In the genomic region with DNA sequence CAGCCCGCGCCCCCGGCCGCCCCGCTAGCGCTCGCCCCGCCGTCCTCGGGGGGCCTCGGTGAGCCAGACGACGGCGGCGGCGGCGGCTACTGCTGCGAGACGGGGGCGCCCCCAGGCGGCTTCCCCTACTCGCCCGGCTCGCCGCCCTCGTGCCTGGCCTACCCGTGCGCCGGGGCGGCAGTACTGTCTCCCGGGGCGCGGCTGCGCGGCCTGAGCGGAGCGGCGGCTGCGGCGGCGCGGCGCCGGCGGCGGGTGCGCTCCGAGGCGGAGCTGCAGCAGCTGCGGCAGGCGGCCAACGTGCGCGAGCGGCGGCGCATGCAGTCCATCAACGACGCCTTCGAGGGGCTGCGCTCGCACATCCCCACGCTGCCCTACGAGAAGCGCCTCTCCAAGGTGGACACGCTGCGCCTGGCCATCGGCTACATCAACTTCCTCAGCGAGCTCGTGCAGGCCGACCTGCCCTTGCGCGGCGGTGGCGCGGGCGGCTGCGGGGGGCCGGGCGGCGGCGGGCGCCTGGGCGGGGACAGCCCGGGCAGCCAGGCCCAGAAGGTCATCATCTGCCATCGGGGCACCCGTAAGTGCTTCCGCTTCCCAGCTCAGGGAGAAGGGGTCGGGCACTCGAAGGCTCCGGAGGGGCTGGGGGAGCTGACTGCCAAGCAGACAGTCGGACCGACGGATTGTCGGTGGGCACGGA, we compare ENCODE assay signal across 16 cellular contexts. TPM values are rescaled to one million over a fixed set of nuclear protein-coding genes. Genes with fewer than 3 reads are reported as not detected.
DNase-seq lines count a peak whose midpoint lies in the region; ATAC-seq and TF ChIP-seq lines count a peak whose summit lies in the region.
"Had no signal": no experiment of that assay in that cellular context is flagged by ENCODE, and none has a peak within 500 bp of the region (broad histone marks: within the 10 kb centered on the region; RNA-seq: fewer than 3 reads in every experiment).

No MANE protein-coding gene starts in this region.

- H3K27ac ChIP-seq in right cardiac atrium (ENCODE audit: low read length) (no peak overlapping the region), Panc1 (ENCODE audit: low read length) (no peak overlapping the region)
- H3K27ac ChIP-seq: ovary had no signal

- POLR2A ChIA-PET in Panc1 (lab: Charles Lee), result no interaction called here

- no peaks in the 10 kb centered on the region for H3K36me3 ChIP-seq in Panc1 (ENCODE audit: control insufficient read depth, insufficient read depth, low read length)
- H3K36me3 ChIP-seq: BE2C, ovary had no signal

- H3K9me3 ChIP-seq in right cardiac atrium (ENCODE audit: control insufficient read depth, low read length) (no peaks in the 10 kb centered on the region), Panc1 (ENCODE audit: control insufficient read depth, insufficient read depth, low read depth, low read length) (no peaks in the 10 kb centered on the region)
- H3K9me3 ChIP-seq: BE2C, ovary had no signal

- H3K27me3 ChIP-seq in right cardiac atrium (ENCODE audit: control insufficient read depth, insufficient read depth), result peaks cover 2% of the 10 kb centered on the region
- H3K27me3 ChIP-seq in Panc1 (ENCODE audit: control insufficient read depth, insufficient read depth, low read length), result no peaks in the 10 kb centered on the region
- H3K27me3 ChIP-seq: ovary had no signal

- H3K4me1 ChIP-seq in right cardiac atrium (ENCODE audit: control insufficient read depth, insufficient read depth, low read length) (peaks cover 8% of the 10 kb centered on the region), Panc1 (ENCODE audit: control insufficient read depth, insufficient read depth, low read length) (no peaks in the 10 kb centered on the region)
- H3K4me1 ChIP-seq: BE2C had no signal

- 0 out of 2 replicates have a peak, but pooled peaks have one; percentile 18 for TF ChIP-seq CTCF in Panc1 (IDR thresholded peaks at IDR 0.05)

- no TSS peak for BruUV-seq in Panc1 (replicated peaks; lab: Mats Ljungman, UMichigan)

- intact Hi-C loops in right cardiac atrium (cut with DNase I) (no loop called here), cardiac septum (cut with DNase I) (no loop called here), Panc1 (cut with micrococcal nuclease; ENCODE audit: unreplicated experiment) (no loop called here)

- H3K4me3 ChIP-seq in right cardiac atrium (ENCODE audit: low read length) (peak overlapping the region; percentile 24), Panc1 (ENCODE audit: low read depth in 2 of 2, low read length in 2 of 2) (no peak overlapping the region)
- H3K4me3 ChIP-seq: ovary had no signal

- 2% methylated on average over 96 of the region's 96 CpGs for WGBS in right cardiac atrium

- CTCF ChIA-PET in Panc1 (lab: Charles Lee), result interaction anchor here (0.6 kb wide), 1 partner anchor 142 kb away, joined by 7 read pairs; no protein-coding TSS in a partner anchor

- ATAC-seq in right cardiac atrium, result no peak
- peak; percentile 68 for ATAC-seq in Panc1
- ATAC-seq: effector memory CD8-positive, alpha-beta T cell had no signal

- DNase-seq in right cardiac atrium (no peak), cardiac septum (ENCODE audit: low spot score) (no peak), Panc1 (ENCODE audit: low read depth, low spot score) (no peak), iPS-NIHi11 (ENCODE audit: low spot score) (peak; percentile 70), hepatic stellate cell (ENCODE audit: low spot score) (no peak), NCI-H1436 treated with DMSO at 0.1 percent for 48 hours (lab: John Stamatoyannopoulos, UW) (no peak), ACHN (no peak)
- no peak for DNase-seq in stimulated activated CD4-positive, alpha-beta T cell treated with anti-CD3 and anti-CD28 coated beads, Interleukin-1b, Interleukin-23, amount 100 ng/mL, for 48 hours
- DNase-seq: BE2C; effector memory CD8-positive, alpha-beta T cell; islet precursor cell; midbrain; NCI-H2081 treated with DMSO at 0.1 percent for 48 hours; ovary had no signal

- in situ Hi-C loops in Panc1 (cut with HindIII; ENCODE audit: low pct_unique_long_range_greater_than_20kb, low sequenced_read_pairs) (no loop called here), ACHN (cut with HindIII; ENCODE audit: low pct_ligation_motif_present, low pct_unique_long_range_greater_than_20kb, low sequenced_read_pairs) (no loop called here)

RNA-seq across cellular contexts. Expression of gene PTF1A, which starts 0.8 kb away (rescaled TPM):
- total RNA-seq in right cardiac atrium, result not detected
- not detected for polyA plus RNA-seq in right cardiac atrium
- not detected for total RNA-seq in cardiac septum
- total RNA-seq in Panc1 (2021; ENCODE audit: unreplicated experiment), result not detected
- polyA plus RNA-seq in Panc1 (2012; ENCODE audit: insufficient read length), result not detected
- total RNA-seq: Daoy, LHCN-M2, ovary had no signal
- polyA plus RNA-seq: ovary had no signal
